In the genomic region with DNA sequence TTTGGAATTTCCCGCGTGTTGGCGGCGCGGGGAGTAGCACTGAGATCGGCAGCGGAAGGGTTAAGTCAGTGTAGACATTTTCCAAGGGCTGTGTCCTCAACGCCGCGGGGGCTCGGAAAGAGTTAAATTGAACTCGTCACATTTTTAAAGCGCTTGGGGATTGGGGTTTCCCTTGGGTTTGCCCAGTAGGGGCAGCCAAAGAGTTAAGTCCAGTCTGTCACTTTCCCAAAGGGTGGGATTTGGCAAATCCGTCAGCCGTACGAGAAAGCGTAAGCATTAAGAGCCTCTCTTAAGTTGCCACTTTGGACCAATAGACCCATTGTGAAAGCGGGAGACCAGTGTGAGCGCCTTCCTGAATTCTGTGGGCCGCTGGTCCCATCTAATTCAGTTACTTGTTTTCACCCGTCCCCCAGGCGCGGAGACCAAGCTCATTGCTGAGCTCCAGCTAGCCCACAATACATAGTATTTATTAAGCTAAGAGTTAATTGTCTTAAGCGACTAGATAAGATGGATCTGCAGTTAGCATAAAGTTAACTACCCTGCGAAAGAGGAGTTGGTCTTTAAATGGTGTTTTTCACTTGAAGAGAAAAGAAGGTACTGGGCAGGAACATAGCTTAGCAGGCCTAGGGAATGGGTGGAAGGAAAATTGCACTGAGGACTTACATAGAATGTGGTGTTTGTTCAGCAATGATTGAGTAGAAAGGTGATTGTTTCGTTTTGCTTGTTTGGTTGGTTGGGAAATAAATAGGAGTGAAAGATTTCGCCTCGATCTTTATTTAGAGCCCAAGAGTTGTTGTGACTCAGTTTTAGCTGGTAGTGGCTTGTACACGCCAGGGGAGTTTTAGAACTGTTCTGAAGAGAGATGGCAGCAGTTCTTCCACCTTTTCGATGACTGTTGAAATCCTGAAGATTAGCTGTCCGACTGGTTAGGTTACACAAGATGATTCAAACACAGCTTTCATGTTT, we compare ENCODE assay signal across 8 cellular contexts. TPM values are rescaled to one million over a fixed set of nuclear protein-coding genes. Genes with fewer than 3 reads are reported as not detected.
A peak's percentile ranks its signal among the peaks of the same experiment; 100 is the strongest.
DNase-seq lines count a peak whose midpoint lies in the region; ATAC-seq and TF ChIP-seq lines count a peak whose summit lies in the region.

No MANE protein-coding gene starts in this region.

- no peaks in the 10 kb centered on the region for H3K27me3 ChIP-seq in HAP-1 (ENCODE audit: low read depth)
- no peaks in the 10 kb centered on the region for H3K27me3 ChIP-seq in muscle layer of duodenum (ENCODE audit: low read depth, low read length)
- H3K27me3 ChIP-seq in upper lobe of right lung, result no peaks in the 10 kb centered on the region

- no peaks in the 10 kb centered on the region for H3K27me3 Mint-ChIP-seq in activated T-cell treated with anti-CD3 and anti-CD28 coated beads, Interleukin-2, amount 50 U/mL, for 4 hours (ENCODE audit: low read depth)

- peaks cover 2% of the 10 kb centered on the region for H3K36me3 Mint-ChIP-seq in activated T-cell treated with anti-CD3 and anti-CD28 coated beads, Interleukin-2, amount 50 U/mL, for 4 hours (ENCODE audit: insufficient read depth)

- peaks cover 12% of the 10 kb centered on the region for H3K4me1 ChIP-seq in HAP-1
- H3K4me1 ChIP-seq in muscle layer of duodenum (ENCODE audit: control insufficient read depth in 1 of 2, insufficient read depth in 2 of 2, low read length in 2 of 2), result peaks cover 7 to 21% of the 10 kb centered on the region in 2 donors
- peaks cover 40% of the 10 kb centered on the region for H3K4me1 ChIP-seq in upper lobe of right lung

- H3K9me3 ChIP-seq in HAP-1, result no peaks in the 10 kb centered on the region
- no peaks in the 10 kb centered on the region for H3K9me3 ChIP-seq in muscle layer of duodenum (ENCODE audit: control insufficient read depth in 1 of 2, low read length in 2 of 2)
- H3K9me3 ChIP-seq in upper lobe of right lung, result no peaks in the 10 kb centered on the region

- peaks cover 44% of the 10 kb centered on the region for H3K4me1 Mint-ChIP-seq in activated T-cell treated with anti-CD3 and anti-CD28 coated beads, Interleukin-2, amount 50 U/mL, for 4 hours (ENCODE audit: low read depth)

- H3K4me3 Mint-ChIP-seq in activated T-cell treated with anti-CD3 and anti-CD28 coated beads, Interleukin-2, amount 50 U/mL, for 4 hours, result peak overlapping the region; percentile 89

- DNase-seq in GM10266 (ENCODE audit: extremely low spot score), result peak; percentile 47
- DNase-seq in HAP-1 (ENCODE audit: low spot score in 2 of 2), result peak; percentile 35 to 48
- peak; percentile 43 for DNase-seq in MV-4-11 (lab: John Stamatoyannopoulos, UW)
- peak; percentile 11 for DNase-seq in activated T-cell treated with anti-CD3 and anti-CD28 coated beads, Interleukin-2, amount 50 U/mL, for 4 hours
- DNase-seq in fibroblast of gingiva (ENCODE audit: low read depth), result peak; percentile 91
- peak; percentile 68 for DNase-seq in upper lobe of right lung
- DNase-seq in NK-92 (lab: John Stamatoyannopoulos, UW; ENCODE audit: unreplicated experiment), result no peak

- intact Hi-C loops in upper lobe of right lung (cut with DNase I), result no loop called here

- ATAC-seq in activated T-cell treated with anti-CD3 and anti-CD28 coated beads, Interleukin-2, amount 50 U/mL, for 4 hours, result peak; percentile 60 to 62
- ATAC-seq in upper lobe of right lung, result peak; percentile 76

- in situ Hi-C loops in HAP-1 (cut with MboI; ENCODE audit: low sequenced_read_pairs), result no loop called here

- 0 out of 2 replicates have a peak, but pooled peaks cover 6% of the 10 kb centered on the region for H3K36me3 ChIP-seq in HAP-1 (replicated peaks)
- H3K36me3 ChIP-seq in muscle layer of duodenum (ENCODE audit: control insufficient read depth in 1 of 2, insufficient read depth in 2 of 2, low read length in 2 of 2), result peaks cover 0 to 5% of the 10 kb centered on the region in 2 donors
- no peaks in the 10 kb centered on the region for H3K36me3 ChIP-seq in upper lobe of right lung

- H3K4me3 ChIP-seq in HAP-1, result peak overlapping the region; percentile 98
- H3K4me3 ChIP-seq in muscle layer of duodenum (ENCODE audit: low read depth in 1 of 2, low read length in 2 of 2), result peak overlapping the region; percentile 73 to 97
- H3K4me3 ChIP-seq in upper lobe of right lung, result peak overlapping the region; percentile 89

- TF ChIP-seq CTCF in GM10266 (IDR thresholded peaks at IDR 0.05; ENCODE audit: control insufficient read depth, insufficient read depth, low read depth, missing control alignments), result no peak
- TF ChIP-seq CTCF in upper lobe of right lung (IDR thresholded peaks at IDR 0.05), result no peak

- H3K9me3 Mint-ChIP-seq in activated T-cell treated with anti-CD3 and anti-CD28 coated beads, Interleukin-2, amount 50 U/mL, for 4 hours, result no peaks in the 10 kb centered on the region

- peak overlapping the region; percentile 86 for H3K27ac ChIP-seq in muscle layer of duodenum (ENCODE audit: low read length)
- H3K27ac ChIP-seq in upper lobe of right lung, result peak overlapping the region; percentile 94

RNA-seq across cellular contexts. Expression of gene ARL8B, which starts 0.9 kb away (rescaled TPM):
- 10 to 100 TPM; 66.7 to 89.4 (median 72.1) TPM for total RNA-seq in activated T-cell treated with anti-CD3 and anti-CD28 coated beads, Interleukin-2, amount 50 U/mL, for 4 hours
- total RNA-seq in upper lobe of right lung, result 91.5 TPM
